In genomic region chr17:71412803-71413202, GRCh38 we compare ENCODE assay signal across 14 cellular contexts.
DNase-seq lines count a peak whose midpoint lies in the region; ATAC-seq, FAIRE-seq and TF ChIP-seq lines count a peak whose summit lies in the region.
"Had no signal": no experiment of that assay in that cellular context is flagged by ENCODE, and none has a peak within 500 bp of the region (broad histone marks: within the 10 kb centered on the region; RNA-seq: fewer than 3 reads in every experiment).

No MANE protein-coding gene starts in this region.

- WGBS in A549 (ENCODE audit: missing lambda C conversion rate), result 3% methylated on average over 5 of the region's 5 CpGs

- H3K36me3 Mint-ChIP-seq in activated T-helper 2 cell treated with anti-CD3 and anti-CD28 coated beads, Interferon-gamma antibody, Interleukin-2, Interleukin-4, amounts not matched to agents 10 μg/mL and 5 μg/mL and 100 μg/mL, durations not matched to agents 14 hours and 24 hours and 36 hours (ENCODE audit: low read depth), result no peaks in the 10 kb centered on the region
- H3K36me3 Mint-ChIP-seq: stimulated activated naive B cell treated with anti-CD40 and anti-IgM and Interleukin-4, amounts not matched to agents 10 μg/mL and 1 μg/mL and 100 μg/mL, for 72 hours had no signal

- peak; percentile 36 to 49; a peak in 4 of 5 replicates for TF ChIP-seq RAD21 in A549 (conservative IDR thresholded peaks at IDR 0.05 in 1 of 2, IDR thresholded peaks at IDR 0.05 in 1 of 2)

- DNase-seq in A549 (ENCODE audit: low read depth in 1 of 2, low spot score in 1 of 2) (peak; percentile 79 to 84), HS-27A (ENCODE audit: low read depth) (peak; percentile 73), fibroblast of the aortic adventitia (ENCODE audit: low read depth) (peak; percentile 89), UCSD-AML1 (lab: John Stamatoyannopoulos, UW; ENCODE audit: unreplicated experiment) (no peak)
- DNase-seq in activated T-helper 2 cell treated with anti-CD3 and anti-CD28 coated beads, Interferon-gamma antibody, Interleukin-2, Interleukin-4, amounts not matched to agents 10 μg/mL and 5 μg/mL and 100 μg/mL, durations not matched to agents 14 hours and 24 hours and 36 hours (ENCODE audit: low spot score), result no peak
- DNase-seq: activated CD8-positive, alpha-beta T cell treated with anti-CD3 and anti-CD28 coated beads for 36 hours; adrenal gland; SHP77; stimulated activated CD4-positive, alpha-beta T cell treated with anti-CD3 and anti-CD28 coated beads, Interleukin-12 subunit alpha, Interleukin-12 subunit beta, amount 100 ng/mL, for 4 hours; stimulated activated naive B cell treated with anti-CD40 and anti-IgM and Interleukin-4, amounts not matched to agents 10 μg/mL and 1 μg/mL and 100 μg/mL, for 72 hours had no signal

- no peak overlapping the region for H3K4me3 Mint-ChIP-seq in activated T-helper 2 cell treated with anti-CD3 and anti-CD28 coated beads, Interferon-gamma antibody, Interleukin-2, Interleukin-4, amounts not matched to agents 10 μg/mL and 5 μg/mL and 100 μg/mL, durations not matched to agents 14 hours and 24 hours and 36 hours (ENCODE audit: low read depth)
- H3K4me3 Mint-ChIP-seq: activated CD8-positive, alpha-beta T cell treated with anti-CD3 and anti-CD28 coated beads for 36 hours; B cell; stimulated activated naive B cell treated with anti-CD40 and anti-IgM and Interleukin-4, amounts not matched to agents 10 μg/mL and 1 μg/mL and 100 μg/mL, for 72 hours had no signal

- H3K4me1 Mint-ChIP-seq in activated T-helper 2 cell treated with anti-CD3 and anti-CD28 coated beads, Interferon-gamma antibody, Interleukin-2, Interleukin-4, amounts not matched to agents 10 μg/mL and 5 μg/mL and 100 μg/mL, durations not matched to agents 14 hours and 24 hours and 36 hours (ENCODE audit: low read depth), result no peaks in the 10 kb centered on the region
- H3K4me1 Mint-ChIP-seq: B cell; stimulated activated naive B cell treated with anti-CD40 and anti-IgM and Interleukin-4, amounts not matched to agents 10 μg/mL and 1 μg/mL and 100 μg/mL, for 72 hours had no signal

- peaks cover 41% of the 10 kb centered on the region for H3K4me1 ChIP-seq in A549
- H3K4me1 ChIP-seq: adrenal gland had no signal

- no peak for FAIRE-seq in A549 (lab: Jason Lieb, UNC)

- TF ChIP-seq POLR2A in A549 (IDR thresholded peaks at IDR 0.05; ENCODE audit: low read length), result no peak

- H3K27me3 Mint-ChIP-seq in activated T-helper 2 cell treated with anti-CD3 and anti-CD28 coated beads, Interferon-gamma antibody, Interleukin-2, Interleukin-4, amounts not matched to agents 10 μg/mL and 5 μg/mL and 100 μg/mL, durations not matched to agents 14 hours and 24 hours and 36 hours (ENCODE audit: low read depth), result no peaks in the 10 kb centered on the region
- H3K27me3 Mint-ChIP-seq: activated CD8-positive, alpha-beta T cell treated with anti-CD3 and anti-CD28 coated beads for 36 hours; B cell; stimulated activated naive B cell treated with anti-CD40 and anti-IgM and Interleukin-4, amounts not matched to agents 10 μg/mL and 1 μg/mL and 100 μg/mL, for 72 hours had no signal

- H3K9me3 ChIP-seq in A549, result no peaks in the 10 kb centered on the region
- H3K9me3 ChIP-seq: adrenal gland had no signal

- CTCF ChIA-PET in A549 (lab: Yijun Ruan, JAX), result interaction anchor here (1.0 to 2.2 kb wide), 5 partner anchors 10 to 74 kb away, joined by 3 to 6 read pairs (median 4); no protein-coding TSS in a partner anchor

- no peak overlapping the region for H3K27ac Mint-ChIP-seq in activated T-helper 2 cell treated with anti-CD3 and anti-CD28 coated beads, Interferon-gamma antibody, Interleukin-2, Interleukin-4, amounts not matched to agents 10 μg/mL and 5 μg/mL and 100 μg/mL, durations not matched to agents 14 hours and 24 hours and 36 hours
- H3K27ac Mint-ChIP-seq: activated CD8-positive, alpha-beta T cell treated with anti-CD3 and anti-CD28 coated beads for 36 hours; B cell; stimulated activated naive B cell treated with anti-CD40 and anti-IgM and Interleukin-4, amounts not matched to agents 10 μg/mL and 1 μg/mL and 100 μg/mL, for 72 hours had no signal

- intact Hi-C loops in activated T-helper 2 cell treated with anti-CD3 and anti-CD28 coated beads, Interferon-gamma antibody, Interleukin-2, Interleukin-4, amounts not matched to agents 10 μg/mL and 5 μg/mL and 100 μg/mL, durations not matched to agents 14 hours and 24 hours and 36 hours (cut with micrococcal nuclease), result no loop called here

- TF ChIP-seq CTCF in A549 (IDR thresholded peaks at IDR 0.05), result no peak
- TF ChIP-seq CTCF in fibroblast of the aortic adventitia (IDR thresholded peaks at IDR 0.05; ENCODE audit: insufficient read depth, low read length), result no peak

- ATAC-seq in A549 (peak; percentile 98 to 99), SK-N-SH treated with all-trans-retinoic acid at 6 μM for 48 hours (peak; percentile 99), GM21367 (IDR thresholded peaks at IDR 0.05; ENCODE audit: unreplicated experiment) (no peak), GM18517 (IDR thresholded peaks at IDR 0.05; ENCODE audit: unreplicated experiment) (no peak)
- ATAC-seq: activated CD8-positive, alpha-beta T cell treated with anti-CD3 and anti-CD28 coated beads for 36 hours; stimulated activated naive B cell treated with anti-CD40 and anti-IgM and Interleukin-4, amounts not matched to agents 10 μg/mL and 1 μg/mL and 100 μg/mL, for 72 hours had no signal

- peak overlapping the region; percentile 70 to 84 for H3K27ac ChIP-seq in A549
- H3K27ac ChIP-seq: adrenal gland had no signal

- POLR2A ChIA-PET in A549 (lab: Yijun Ruan, JAX), result interaction anchor here (1.0 to 1.1 kb wide), 3 partner anchors 26 to 708 kb away, joined by 3 to 7 read pairs (median 4); partner anchors contain the start of gene SOX9

- peaks cover 10% of the 10 kb centered on the region for H3K9me3 Mint-ChIP-seq in activated T-helper 2 cell treated with anti-CD3 and anti-CD28 coated beads, Interferon-gamma antibody, Interleukin-2, Interleukin-4, amounts not matched to agents 10 μg/mL and 5 μg/mL and 100 μg/mL, durations not matched to agents 14 hours and 24 hours and 36 hours

- H3K4me3 ChIP-seq in A549 (no peak overlapping the region), fibroblast of the aortic adventitia (ENCODE audit: low read depth, low read length) (no peak overlapping the region)
- H3K4me3 ChIP-seq: adrenal gland had no signal

- H3K4me2 ChIP-seq in A549, result peak overlapping the region; percentile 66

- TF ChIP-seq EP300 in A549 (IDR thresholded peaks at IDR 0.05), result peak; percentile 52 to 69; a peak in 2 of 5 replicates

TF ChIP-seq in A549, 52 proteins besides CTCF, POLR2A, EP300 and RAD21 (continues in another document):
- TF ChIP-seq BCL3 (IDR thresholded peaks at IDR 0.05) (peak; percentile 48; the same call in 1 of the 3 replicates), FOSB (CRISPR knock-in tag; IDR thresholded peaks at IDR 0.05) (no peak), ZFP36 (IDR thresholded peaks at IDR 0.05; ENCODE audit: borderline replicate concordance, partially characterized antibody) (no peak), JUN (IDR thresholded peaks at IDR 0.05) (peak; percentile 81 to 84; a peak in 4 of 5 replicates), MAX (IDR thresholded peaks at IDR 0.05) (peak; percentile 63), CHD4 (IDR thresholded peaks at IDR 0.05; ENCODE audit: borderline replicate concordance) (no peak), SMC3 (IDR thresholded peaks at IDR 0.05) (peak; percentile 37; the same call in 1 of the 3 replicates), FOSL2 (IDR thresholded peaks at IDR 0.05) (peak; percentile 98), FOSL2 (CRISPR knock-in tag; IDR thresholded peaks at IDR 0.05) (peak; percentile 97), CEBPB (IDR thresholded peaks at IDR 0.05) (peak; percentile 71 to 92)

TF ChIP-seq in SK-N-SH treated with all-trans-retinoic acid at 6 μM for 48 hours, 23 proteins besides CTCF, POLR2A, EP300 and RAD21 (continues in another document):
- TF ChIP-seq SNAI2 (CRISPR knock-in tag; IDR thresholded peaks at IDR 0.05) (no peak), ZC3H10 (CRISPR knock-in tag; IDR thresholded peaks at IDR 0.05) (no peak), GLIS3 (CRISPR knock-in tag; IDR thresholded peaks at IDR 0.05) (no peak), ARNTL (CRISPR knock-in tag; IDR thresholded peaks at IDR 0.05; ENCODE audit: borderline replicate concordance, low read depth) (no peak), ISL1 (CRISPR knock-in tag; IDR thresholded peaks at IDR 0.05) (no peak), ZFP30 (CRISPR knock-in tag; IDR thresholded peaks at IDR 0.05) (no peak), ZNF565 (CRISPR knock-in tag; conservative IDR thresholded peaks at IDR 0.05; ENCODE audit: low read depth) (no peak), TCF4 (CRISPR knock-in tag; IDR thresholded peaks at IDR 0.05; ENCODE audit: borderline replicate concordance) (no peak), ESRRG (CRISPR knock-in tag; IDR thresholded peaks at IDR 0.05) (no peak), CREB5 (CRISPR knock-in tag; IDR thresholded peaks at IDR 0.05; ENCODE audit: low read depth) (no peak), ZFP3 (CRISPR knock-in tag; IDR thresholded peaks at IDR 0.05) (no peak), CSRNP3 (CRISPR knock-in tag; IDR thresholded peaks at IDR 0.05) (no peak), OSR1 (CRISPR knock-in tag; IDR thresholded peaks at IDR 0.05) (no peak), BACH2 (CRISPR knock-in tag; IDR thresholded peaks at IDR 0.05; ENCODE audit: borderline replicate concordance) (no peak)

Comparison
In these comparisons a context has a peak if more than half of its experiments do, and no peak if none do; other contexts are left out.
1. ATAC-seq: peak in A549 (2 of 2) and SK-N-SH treated with all-trans-retinoic acid at 6 μM for 48 hours (single experiment); none in GM21367 (single experiment) and GM18517 (single experiment).
2. DNase-seq: peak in A549 (2 of 2), HS-27A (single experiment) and fibroblast of the aortic adventitia (single experiment); none in activated T-helper 2 cell treated with anti-CD3 and anti-CD28 coated beads, Interferon-gamma antibody, Interleukin-2, Interleukin-4, amounts not matched to agents 10 μg/mL and 5 μg/mL and 100 μg/mL, durations not matched to agents 14 hours and 24 hours and 36 hours (single experiment) and UCSD-AML1 (single experiment).